ENCODE assay signal across 16 cellular contexts in genomic region chr15:62359416-62359815, GRCh38. TPM values are rescaled to one million over a fixed set of nuclear protein-coding genes. Genes with fewer than 3 reads are reported as not detected.
DNase-seq lines count a peak whose midpoint lies in the region; ATAC-seq and TF ChIP-seq lines count a peak whose summit lies in the region.
"Had no signal": no experiment of that assay in that cellular context is flagged by ENCODE, and none has a peak within 500 bp of the region (broad histone marks: within the 10 kb centered on the region; RNA-seq: fewer than 3 reads in every experiment).

No MANE protein-coding gene starts in this region.

- no peaks in the 10 kb centered on the region for H3K36me3 Mint-ChIP-seq in T-helper 1 cell treated with Interleukin-12 subunit alpha and Interleukin-12 subunit beta and Interleukin-4 antibody, amounts not matched to agents 30 μg/mL and 1 μg/mL, for 36 hours (ENCODE audit: low read depth)
- H3K36me3 Mint-ChIP-seq in progenitor cell of endocrine pancreas (ENCODE audit: insufficient read depth): no peaks in the 10 kb centered on the region
- H3K36me3 Mint-ChIP-seq in stimulated activated effector memory CD8-positive, alpha-beta T cell treated with anti-CD3 and anti-CD28 coated beads, Interleukin-12 subunit alpha, Interleukin-12 subunit beta, amount 100 ng/mL, for 72 hours: no peaks in the 10 kb centered on the region
- H3K36me3 Mint-ChIP-seq: CD4-positive, CD25-positive, alpha-beta regulatory T cell; CD8-positive, alpha-beta T cell had no signal

- no peak overlapping the region for H3K4me3 Mint-ChIP-seq in T-helper 1 cell treated with Interleukin-12 subunit alpha and Interleukin-12 subunit beta and Interleukin-4 antibody, amounts not matched to agents 30 μg/mL and 1 μg/mL, for 36 hours
- no peak overlapping the region for H3K4me3 Mint-ChIP-seq in progenitor cell of endocrine pancreas (ENCODE audit: low read depth)
- H3K4me3 Mint-ChIP-seq in stimulated activated effector memory CD8-positive, alpha-beta T cell treated with anti-CD3 and anti-CD28 coated beads, Interleukin-12 subunit alpha, Interleukin-12 subunit beta, amount 100 ng/mL, for 72 hours: no peak overlapping the region
- H3K4me3 Mint-ChIP-seq: B cell; CD4-positive, CD25-positive, alpha-beta regulatory T cell; CD8-positive, alpha-beta T cell; GM23338; H9 had no signal

- no peak for ATAC-seq in GM19467 (IDR thresholded peaks at IDR 0.05; ENCODE audit: unreplicated experiment)
- no peak for ATAC-seq in stimulated activated effector memory CD8-positive, alpha-beta T cell treated with anti-CD3 and anti-CD28 coated beads, Interleukin-12 subunit alpha, Interleukin-12 subunit beta, amount 100 ng/mL, for 72 hours
- ATAC-seq: CD8-positive, alpha-beta T cell; GM23338; HCT116 had no signal

- no peak for TF ChIP-seq CTCF in progenitor cell of endocrine pancreas (IDR thresholded peaks at IDR 0.05; ENCODE audit: unreplicated experiment)

- H3K27me3 Mint-ChIP-seq in T-helper 1 cell treated with Interleukin-12 subunit alpha and Interleukin-12 subunit beta and Interleukin-4 antibody, amounts not matched to agents 30 μg/mL and 1 μg/mL, for 36 hours (ENCODE audit: low read depth): peaks cover 13% of the 10 kb centered on the region
- peaks cover 3% of the 10 kb centered on the region for H3K27me3 Mint-ChIP-seq in progenitor cell of endocrine pancreas

- no peaks in the 10 kb centered on the region for H3K4me1 Mint-ChIP-seq in T-helper 1 cell treated with Interleukin-12 subunit alpha and Interleukin-12 subunit beta and Interleukin-4 antibody, amounts not matched to agents 30 μg/mL and 1 μg/mL, for 36 hours (ENCODE audit: low read depth)
- H3K4me1 Mint-ChIP-seq in progenitor cell of endocrine pancreas (ENCODE audit: low read depth): no peaks in the 10 kb centered on the region
- no peaks in the 10 kb centered on the region for H3K4me1 Mint-ChIP-seq in stimulated activated effector memory CD8-positive, alpha-beta T cell treated with anti-CD3 and anti-CD28 coated beads, Interleukin-12 subunit alpha, Interleukin-12 subunit beta, amount 100 ng/mL, for 72 hours
- H3K4me1 Mint-ChIP-seq: B cell; CD4-positive, CD25-positive, alpha-beta regulatory T cell had no signal

- DNase-seq in T-helper 1 cell (no peak), kidney tubule cell (ENCODE audit: low spot score) (peak; percentile 5), progenitor cell of endocrine pancreas (ENCODE audit: low spot score, unreplicated experiment) (no peak)
- DNase-seq in stimulated activated effector memory CD8-positive, alpha-beta T cell treated with anti-CD3 and anti-CD28 coated beads, Interleukin-12 subunit alpha, Interleukin-12 subunit beta, amount 100 ng/mL, for 72 hours (ENCODE audit: low spot score in 2 of 2): no peak
- no peak for DNase-seq in activated CD4-positive, alpha-beta T cell treated with anti-CD3 and anti-CD28 coated beads, Interleukin-2, amount 50 U/mL, for 1 hour
- DNase-seq: Caco-2; CD4-positive, CD25-positive, alpha-beta regulatory T cell; CD8-positive, alpha-beta T cell; DMS153; DND-41; H9 had no signal

- H3K27ac Mint-ChIP-seq in T-helper 1 cell treated with Interleukin-12 subunit alpha and Interleukin-12 subunit beta and Interleukin-4 antibody, amounts not matched to agents 30 μg/mL and 1 μg/mL, for 36 hours: peak overlapping the region; percentile 15
- peak overlapping the region; percentile 53 for H3K27ac Mint-ChIP-seq in progenitor cell of endocrine pancreas
- H3K27ac Mint-ChIP-seq in stimulated activated effector memory CD8-positive, alpha-beta T cell treated with anti-CD3 and anti-CD28 coated beads, Interleukin-12 subunit alpha, Interleukin-12 subunit beta, amount 100 ng/mL, for 72 hours: no peak overlapping the region
- H3K27ac Mint-ChIP-seq: B cell; CD8-positive, alpha-beta T cell; GM23338; H9 had no signal

- no peaks in the 10 kb centered on the region for H3K9me3 Mint-ChIP-seq in T-helper 1 cell treated with Interleukin-12 subunit alpha and Interleukin-12 subunit beta and Interleukin-4 antibody, amounts not matched to agents 30 μg/mL and 1 μg/mL, for 36 hours
- H3K9me3 Mint-ChIP-seq in progenitor cell of endocrine pancreas (ENCODE audit: low read depth): no peaks in the 10 kb centered on the region
- H3K9me3 Mint-ChIP-seq in stimulated activated effector memory CD8-positive, alpha-beta T cell treated with anti-CD3 and anti-CD28 coated beads, Interleukin-12 subunit alpha, Interleukin-12 subunit beta, amount 100 ng/mL, for 72 hours: no peaks in the 10 kb centered on the region
- H3K9me3 Mint-ChIP-seq: CD4-positive, CD25-positive, alpha-beta regulatory T cell; CD8-positive, alpha-beta T cell; GM23338; H9 had no signal

RNA-seq across cellular contexts. Expression of gene TLN2, which starts 30.9 kb away (rescaled TPM):
- total RNA-seq in progenitor cell of endocrine pancreas: 24.7 and 26.5 TPM in 2 replicates
